ENCODE assay signal across 8 cellular contexts in the genomic region with DNA sequence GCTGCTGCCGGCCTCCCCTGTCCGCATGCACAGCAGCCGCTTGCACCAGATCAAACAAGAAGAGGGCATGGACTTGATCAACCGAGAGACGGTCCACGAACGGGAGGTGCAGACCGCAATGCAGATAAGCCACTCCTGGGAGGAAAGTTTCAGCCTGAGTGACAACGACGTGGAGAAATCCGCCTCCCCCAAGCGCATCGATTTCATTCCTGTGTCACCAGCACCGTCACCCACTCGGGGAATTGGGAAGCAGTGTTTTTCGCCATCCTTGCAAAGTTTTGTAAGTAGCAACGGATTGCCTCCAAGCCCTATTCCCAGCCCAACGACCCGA.
DNase-seq lines count a peak whose midpoint lies in the region; ATAC-seq and TF ChIP-seq lines count a peak whose summit lies in the region.

No MANE protein-coding gene starts in this region.

- H3K27ac ChIP-seq in adipose tissue (ENCODE audit: low read depth, low read length) (peak overlapping the region; percentile 94), layer of hippocampus (ENCODE audit: low read depth, low read length) (peak overlapping the region; percentile 93), tibial nerve (peak overlapping the region; percentile 73 to 95 (median 89))

- H3K4me1 ChIP-seq in tibial nerve = peaks cover 0 to 59% (median 38%) of the 10 kb centered on the region in 4 donors

- peak overlapping the region; percentile 65 to 90 (median 76) for H3K4me3 ChIP-seq in tibial nerve

- in situ Hi-C loops in KBM-7 (cut with MboI; ENCODE audit: low pct_unique_long_range_greater_than_20kb, low sequenced_read_pairs) = loop anchor here (25.0 kb wide), 3 partner anchors 107 to 232 kb away; partner anchors contain the start of gene PRKACG

- no peak for TF ChIP-seq CTCF in tibial nerve (IDR thresholded peaks at IDR 0.05)

- H3K27me3 ChIP-seq in layer of hippocampus (ENCODE audit: control insufficient read depth, insufficient read depth, low read length) = no peaks in the 10 kb centered on the region
- no peaks in the 10 kb centered on the region for H3K27me3 ChIP-seq in tibial nerve

- no peaks in the 10 kb centered on the region for H3K36me3 ChIP-seq in tibial nerve

- ATAC-seq in HG03342 (IDR thresholded peaks at IDR 0.05; ENCODE audit: unreplicated experiment) = no peak

- H3K9me3 ChIP-seq in tibial nerve = no peaks in the 10 kb centered on the region

- TF ChIP-seq POLR2A in tibial nerve (IDR thresholded peaks at IDR 0.05) = no peak

- WGBS in adipose tissue, 3 donors = 0% methylated on average over 19 of the region's 19 CpGs
- WGBS in tibial nerve, 2 donors = 1 to 3% methylated on average over 18 to 19 of the region's 19 CpGs

- DNase-seq in NCI-H2029 treated with DMSO at 0.1 percent for 48 hours (lab: John Stamatoyannopoulos, UW) (peak; percentile 32), NCI-H2029 (lab: John Stamatoyannopoulos, UW) (no peak), tibial nerve (ENCODE audit: low spot score in 2 of 2) (no peak), EL (no peak), KBM-7 (no peak)

- TF ChIP-seq EP300 in tibial nerve (IDR thresholded peaks at IDR 0.05) = no peak
